ENCODE assay signal across 9 cellular contexts in genomic region chrX:136170109-136170800, GRCh38. TPM values are rescaled to one million over a fixed set of nuclear protein-coding genes. Genes with fewer than 3 reads are reported as not detected.
A peak's percentile ranks its signal among the peaks of the same experiment; 100 is the strongest.
DNase-seq lines count a peak whose midpoint lies in the region; ATAC-seq and TF ChIP-seq lines count a peak whose summit lies in the region.
"Had no signal": no experiment of that assay in that cellular context is flagged by ENCODE, and none has a peak within 500 bp of the region (broad histone marks: within the 10 kb centered on the region; RNA-seq: fewer than 3 reads in every experiment).

No MANE protein-coding gene starts in this region.

- no peaks in the 10 kb centered on the region for H3K79me1 ChIP-seq in mesendoderm (ENCODE audit: low read length)

- DNase-seq in M059J (ENCODE audit: low read depth): peak; percentile 87
- no peak for DNase-seq in endodermal cell
- peak; percentile 46 for DNase-seq in mesendoderm
- no peak for DNase-seq in upper lobe of left lung
- DNase-seq in OCI-M1 (lab: John Stamatoyannopoulos, UW): no peak
- DNase-seq in epidermal melanocyte (ENCODE audit: insufficient read length, low spot score): no peak
- DNase-seq: NCI-H2029 treated with DMSO at 0.1 percent for 48 hours, T-helper 1 cell had no signal

- H3K4me1 ChIP-seq in endodermal cell (ENCODE audit: control insufficient read depth, insufficient read depth, low read length) (peaks cover 9% of the 10 kb centered on the region), mesendoderm (ENCODE audit: control insufficient read depth, low read depth, low read length) (no peaks in the 10 kb centered on the region), upper lobe of left lung (peaks cover 4 to 23% (median 7%) of the 10 kb centered on the region in 4 donors)

- no peak overlapping the region for H2BK15ac ChIP-seq in mesendoderm (replicated peaks; ENCODE audit: low read depth)

- H3K56ac ChIP-seq in mesendoderm (ENCODE audit: low read length): no peak overlapping the region

- no peak for TF ChIP-seq POLR2A in upper lobe of left lung (IDR thresholded peaks at IDR 0.05)

- no peak overlapping the region for H3K23ac ChIP-seq in mesendoderm (ENCODE audit: low read length)

- no peak overlapping the region for H3K4me3 ChIP-seq in endodermal cell (ENCODE audit: low read length)
- H3K4me3 ChIP-seq in mesendoderm (ENCODE audit: low read length): no peak overlapping the region
- H3K4me3 ChIP-seq in upper lobe of left lung: no peak overlapping the region

- no peak overlapping the region for H4K5ac ChIP-seq in mesendoderm (ENCODE audit: low read length)

- no peak overlapping the region for H3K18ac ChIP-seq in mesendoderm (ENCODE audit: low read length)

- ATAC-seq in upper lobe of left lung (ENCODE audit: low FRiP score in 2 of 2) (peak in 1 of 2 donors; percentile 60), GM18517 (IDR thresholded peaks at IDR 0.05; ENCODE audit: unreplicated experiment) (no peak)

- no peak overlapping the region for H3K27ac Mint-ChIP-seq in endodermal cell

- H3K4me2 ChIP-seq in mesendoderm (ENCODE audit: low read length): no peak overlapping the region

- peak; percentile 17 for TF ChIP-seq CTCF in endodermal cell (conservative IDR thresholded peaks at IDR 0.05)
- TF ChIP-seq CTCF in upper lobe of left lung (IDR thresholded peaks at IDR 0.05): peak in 1 of 6 experiments; percentile 10

- H3K9me3 Mint-ChIP-seq in endodermal cell: peaks cover 39% of the 10 kb centered on the region

- H3K9ac ChIP-seq in endodermal cell (ENCODE audit: extremely low read depth, low read length, poor library complexity, severe bottlenecking) (no peak overlapping the region), mesendoderm (ENCODE audit: low read length) (no peak overlapping the region)

- no peak overlapping the region for H3K4me3 Mint-ChIP-seq in endodermal cell

- no peak overlapping the region for H2BK120ac ChIP-seq in mesendoderm (ENCODE audit: low read depth, low read length)

- 10 to 82% methylated on average over 2 to 9 of the region's 9 CpGs for WGBS in endodermal cell (ENCODE audit: insufficient coverage in 1 of 2, insufficient read length in 1 of 2), 2 experiments
- no CpG with 5 or more reads among the region's 9 CpGs for WGBS in mesendoderm (ENCODE audit: extremely low coverage, insufficient coverage, low lambda C conversion rate)
- 63 to 76% methylated on average over 5 to 9 of the region's 9 CpGs for WGBS in upper lobe of left lung, 2 donors

- H3K36me3 Mint-ChIP-seq in endodermal cell (ENCODE audit: low read depth): no peaks in the 10 kb centered on the region

- no peak overlapping the region for H4K8ac ChIP-seq in mesendoderm (ENCODE audit: low read depth, low read length)

- H2AK5ac ChIP-seq in mesendoderm (ENCODE audit: low read length): no peak overlapping the region

- H3K27ac ChIP-seq in endodermal cell (ENCODE audit: low read depth, low read length) (no peak overlapping the region), mesendoderm (ENCODE audit: low read depth, low read length) (no peak overlapping the region), upper lobe of left lung (peak overlapping the region; percentile 49 to 81 (median 68))

- TF ChIP-seq EP300 in upper lobe of left lung (IDR thresholded peaks at IDR 0.05): no peak

- peaks cover 7% of the 10 kb centered on the region for H3K4me1 Mint-ChIP-seq in endodermal cell

- H2BK5ac ChIP-seq in mesendoderm (ENCODE audit: low read length): no peak overlapping the region

- H3K9me3 ChIP-seq in endodermal cell (ENCODE audit: control insufficient read depth, low read length): no peaks in the 10 kb centered on the region
- no peaks in the 10 kb centered on the region for H3K9me3 ChIP-seq in upper lobe of left lung

- H3K27me3 ChIP-seq in endodermal cell (ENCODE audit: control insufficient read depth, insufficient read depth, low read length, poor library complexity, severe bottlenecking) (no peaks in the 10 kb centered on the region), mesendoderm (ENCODE audit: insufficient read depth, low read length, poor library complexity) (no peaks in the 10 kb centered on the region), upper lobe of left lung (no peaks in the 10 kb centered on the region)

- H3K36me3 ChIP-seq in endodermal cell (ENCODE audit: control insufficient read depth, insufficient read depth, low read length) (no peaks in the 10 kb centered on the region), mesendoderm (ENCODE audit: control insufficient read depth, insufficient read depth, low read length) (no peaks in the 10 kb centered on the region), upper lobe of left lung (no peaks in the 10 kb centered on the region)

- H3K27me3 Mint-ChIP-seq in endodermal cell (ENCODE audit: insufficient read depth): no peaks in the 10 kb centered on the region

- H3K4ac ChIP-seq in mesendoderm (ENCODE audit: low read depth, low read length): no peak overlapping the region

- H3K79me2 ChIP-seq in mesendoderm (ENCODE audit: control insufficient read depth, insufficient read depth, low read length): no peaks in the 10 kb centered on the region

RNA-seq across cellular contexts. Expression of gene FHL1, which starts 22.9 kb away (rescaled TPM):
- 828 and 1,058 TPM in 2 replicates for total RNA-seq in M059J (2014; rRNA removed; shearing (Covaris generic))
- total RNA-seq in endodermal cell (10 to 100 TPM in 1 of 2 donors, 1 to 10 TPM in 1; 3.7 to 19.3 TPM), upper lobe of left lung (100 to 1,000 TPM; 114 to 426 (median 255) TPM)
- 67.3 TPM for polyA plus RNA-seq in endodermal cell (2013, experiment 1 of 2)
- polyA plus RNA-seq in endodermal cell (2013, experiment 2 of 2): 62.2 TPM
- polyA plus RNA-seq in mesendoderm (2013, experiment 1 of 2): 17.6 TPM
- 18.1 TPM for polyA plus RNA-seq in mesendoderm (2013, experiment 2 of 2)

Comparison
In these comparisons a context has a peak if more than half of its experiments do, and no peak if none do; other contexts are left out.
1. DNase-seq: peak in M059J (single experiment) and mesendoderm (single experiment); none in endodermal cell (single experiment), upper lobe of left lung (0 of 2), OCI-M1 (single experiment) and epidermal melanocyte (single experiment).
2. H3K27ac ChIP-seq: peak in upper lobe of left lung (4 of 4); none in endodermal cell (single experiment) and mesendoderm (single experiment).
3. RNA of gene FHL1, which starts 22.9 kb away (total RNA-seq): 828 to 1,058 TPM in M059J and 114 to 426 TPM in upper lobe of left lung; 3.7 to 19.3 TPM in endodermal cell; every median in the first group is over 4 times any median in the second.